ENCODE assay signal across 11 cellular contexts in genomic region chr7:118300177-118300576, GRCh38.
"Had no signal": no experiment of that assay in that cellular context is flagged by ENCODE, and none has a peak within 500 bp of the region (broad histone marks: within the 10 kb centered on the region; RNA-seq: fewer than 3 reads in every experiment).

No MANE protein-coding gene starts in this region.

- ATAC-seq: GM23338, HCT116 had no signal

- H3K27ac ChIP-seq: GM23248 had no signal

- H3K4me1 ChIP-seq: HAP-1 had no signal

- H3K4me3 ChIP-seq: GM23248, GM23338, HAP-1 had no signal

- FAIRE-seq: H1, H54 had no signal

- H3K9me3 ChIP-seq: HAP-1 had no signal

- H3K36me3 ChIP-seq: HAP-1 had no signal

- H2AFZ ChIP-seq: GM23248, GM23338 had no signal

- DNase-seq: GM23248, GOT3, H7, H9, HCEC 1CT, HFFc6 had no signal

- H3K4me2 ChIP-seq: GM23338 had no signal

- H3K9ac ChIP-seq: GM23248 had no signal
